8 cellular contexts compared by ENCODE assay signal in genomic region chr12:69290545-69291277, GRCh38. TPM values are rescaled to one million over a fixed set of nuclear protein-coding genes. Genes with fewer than 3 reads are reported as not detected.
DNase-seq lines count a peak whose midpoint lies in the region; ATAC-seq and TF ChIP-seq lines count a peak whose summit lies in the region.

No MANE protein-coding gene starts in this region.

- no peaks in the 10 kb centered on the region for H3F3A ChIP-seq in Loucy (ENCODE audit: low read depth)

- CTCF ChIA-PET in GM10248 (lab: Yijun Ruan, JAX): interaction anchor here (0.7 to 1.8 kb wide), 16 partner anchors 9 to 350 kb away, joined by 3 to 17 read pairs (median 6); no protein-coding TSS in a partner anchor

- TF ChIP-seq POLR2A in gastroesophageal sphincter (IDR thresholded peaks at IDR 0.05) (no peak), upper lobe of left lung (IDR thresholded peaks at IDR 0.05) (no peak)

- no peak overlapping the region for H3K27ac ChIP-seq in RWPE2 (ENCODE audit: poor library complexity, severe bottlenecking)
- no peak overlapping the region for H3K27ac ChIP-seq in gastroesophageal sphincter
- H3K27ac ChIP-seq in parathyroid adenoma: no peak overlapping the region
- no peak overlapping the region for H3K27ac ChIP-seq in upper lobe of left lung

- no peak overlapping the region for H2AFZ ChIP-seq in Loucy (ENCODE audit: low read length)
- H2AFZ ChIP-seq in parathyroid adenoma: no peak overlapping the region

- no peak overlapping the region for H3K9ac ChIP-seq in Loucy (ENCODE audit: low read depth, low read length, poor library complexity, severe bottlenecking)
- H3K9ac ChIP-seq in parathyroid adenoma: no peak overlapping the region

- H3K4me2 ChIP-seq in Loucy (ENCODE audit: low read depth, low read length, poor library complexity, severe bottlenecking): no peak overlapping the region
- H3K4me2 ChIP-seq in parathyroid adenoma (ENCODE audit: low read length): no peak overlapping the region

- WGBS in gastroesophageal sphincter (ENCODE audit: low coverage in 1 of 2), 2 donors: 28 to 52% methylated on average over 5 to 8 of the region's 9 CpGs
- 27 to 48% methylated on average over 5 to 9 of the region's 9 CpGs for WGBS in upper lobe of left lung, 2 donors

- H4K20me1 ChIP-seq in Loucy (ENCODE audit: insufficient read depth, low read length, poor library complexity, severe bottlenecking): no peaks in the 10 kb centered on the region

- H3K4me1 ChIP-seq in HAP-1 (no peaks in the 10 kb centered on the region), Loucy (ENCODE audit: insufficient read depth, low read length, poor library complexity, severe bottlenecking) (no peaks in the 10 kb centered on the region), RWPE2 (ENCODE audit: insufficient read depth, poor library complexity, severe bottlenecking) (no peaks in the 10 kb centered on the region), gastroesophageal sphincter (peaks cover 0 to 5% (median 0%) of the 10 kb centered on the region in 3 donors), parathyroid adenoma (no peaks in the 10 kb centered on the region), upper lobe of left lung (peaks cover 0 to 5% (median 0%) of the 10 kb centered on the region in 4 donors)

- in situ Hi-C loops in HAP-1 (cut with MboI; ENCODE audit: low sequenced_read_pairs): no loop called here

- H3K27me3 ChIP-seq in HAP-1 (ENCODE audit: low read depth): peaks cover 22% of the 10 kb centered on the region
- no peaks in the 10 kb centered on the region for H3K27me3 ChIP-seq in Loucy (ENCODE audit: insufficient read depth, low read length, poor library complexity, severe bottlenecking)
- H3K27me3 ChIP-seq in RWPE2 (ENCODE audit: insufficient read depth, poor library complexity, severe bottlenecking): no peaks in the 10 kb centered on the region
- H3K27me3 ChIP-seq in gastroesophageal sphincter: peaks cover 54% of the 10 kb centered on the region
- H3K27me3 ChIP-seq in parathyroid adenoma (ENCODE audit: control insufficient read depth, insufficient read depth, low read length): no peaks in the 10 kb centered on the region
- no peaks in the 10 kb centered on the region for H3K27me3 ChIP-seq in upper lobe of left lung

- no peak overlapping the region for H3K4me3 ChIP-seq in HAP-1
- no peak overlapping the region for H3K4me3 ChIP-seq in Loucy (ENCODE audit: low read length, poor library complexity, severe bottlenecking)
- no peak overlapping the region for H3K4me3 ChIP-seq in RWPE2 (ENCODE audit: severe bottlenecking)
- H3K4me3 ChIP-seq in gastroesophageal sphincter: no peak overlapping the region
- no peak overlapping the region for H3K4me3 ChIP-seq in parathyroid adenoma (ENCODE audit: low read depth, low read length)
- no peak overlapping the region for H3K4me3 ChIP-seq in upper lobe of left lung

- TF ChIP-seq EP300 in gastroesophageal sphincter (IDR thresholded peaks at IDR 0.05): no peak
- TF ChIP-seq EP300 in upper lobe of left lung (IDR thresholded peaks at IDR 0.05): no peak

- H3K9me2 ChIP-seq in Loucy (replicated peaks; ENCODE audit: low read depth, low read length): no peaks in the 10 kb centered on the region

- peak; percentile 94 for ATAC-seq in RWPE2 (ENCODE audit: low read depth)
- peak; percentile 55 for ATAC-seq in gastroesophageal sphincter
- peak; percentile 93 to 94 for ATAC-seq in upper lobe of left lung (ENCODE audit: low FRiP score in 2 of 2)

- H3K36me3 ChIP-seq in HAP-1 (replicated peaks) (no peaks in the 10 kb centered on the region), Loucy (ENCODE audit: insufficient read depth, low read length) (no peaks in the 10 kb centered on the region), RWPE2 (ENCODE audit: low read depth) (no peaks in the 10 kb centered on the region), gastroesophageal sphincter (no peaks in the 10 kb centered on the region), parathyroid adenoma (ENCODE audit: control insufficient read depth, insufficient read depth, low read length) (no peaks in the 10 kb centered on the region), upper lobe of left lung (no peaks in the 10 kb centered on the region)

- no peaks in the 10 kb centered on the region for H3K79me2 ChIP-seq in Loucy (ENCODE audit: insufficient read depth, low read length)
- no peaks in the 10 kb centered on the region for H3K79me2 ChIP-seq in parathyroid adenoma

- H3K9me3 ChIP-seq in HAP-1 (no peaks in the 10 kb centered on the region), Loucy (ENCODE audit: insufficient read depth, low read depth, low read length) (no peaks in the 10 kb centered on the region), RWPE2 (ENCODE audit: severe bottlenecking) (no peaks in the 10 kb centered on the region), gastroesophageal sphincter (no peaks in the 10 kb centered on the region), parathyroid adenoma (ENCODE audit: control insufficient read depth, low read length) (no peaks in the 10 kb centered on the region), upper lobe of left lung (no peaks in the 10 kb centered on the region)

- TF ChIP-seq CTCF in GM10248 (IDR thresholded peaks at IDR 0.05; ENCODE audit: control extremely low read depth, extremely low read depth, low read depth, missing control alignments): peak; percentile 97
- TF ChIP-seq CTCF in Loucy (conservative IDR thresholded peaks at IDR 0.05; ENCODE audit: low read length): peak; percentile 99
- TF ChIP-seq CTCF in RWPE2 (IDR thresholded peaks at IDR 0.05; ENCODE audit: poor library complexity, severe bottlenecking): peak; percentile 94
- peak; percentile 26 to 65 (median 50) for TF ChIP-seq CTCF in gastroesophageal sphincter (IDR thresholded peaks at IDR 0.05)
- TF ChIP-seq CTCF in parathyroid adenoma (IDR thresholded peaks at IDR 0.05): peak; percentile 72
- peak; percentile 69 to 88 (median 84) for TF ChIP-seq CTCF in upper lobe of left lung (IDR thresholded peaks at IDR 0.05)

- DNase-seq in GM10248 (ENCODE audit: extremely low spot score): peak; percentile 73
- peak; percentile 77 to 89 for DNase-seq in HAP-1 (ENCODE audit: low spot score in 2 of 2)
- no peak for DNase-seq in RWPE2 (ENCODE audit: low spot score)
- peak; percentile 50 to 54 for DNase-seq in activated T-helper 1 cell treated with anti-CD3 and anti-CD28 coated beads, Interleukin-2, amount 50 U/mL, for 16 hours (ENCODE audit: low read depth in 1 of 2, low spot score in 1 of 2)
- peak in 1 of 2 donors; percentile 84 for DNase-seq in upper lobe of left lung

- POLR2A ChIA-PET in GM10248 (lab: Yijun Ruan, JAX): no interaction called here

RNA-seq across cellular contexts. Expression of gene CPSF6, which starts 51.3 kb away (rescaled TPM):
- total RNA-seq in gastroesophageal sphincter (10 to 100 TPM; 25.8 to 41.1 (median 29.9) TPM), upper lobe of left lung (10 to 100 TPM; 22.9 to 57.1 (median 48.2) TPM)

RNA-seq across cellular contexts. Expression of gene LYZ, which starts 57.5 kb away (rescaled TPM):
- 10 to 100 TPM in 3 of 4 donors, 1 to 10 TPM in 1; 7.6 to 74.3 (median 32.6) TPM for total RNA-seq in gastroesophageal sphincter
- total RNA-seq in upper lobe of left lung: 1,000 to 10,000 TPM in 1 of 6 donors, 100 to 1,000 TPM in 4, 10 to 100 TPM in 1; 52.9 to 1,947 (median 459) TPM
